9 cellular contexts compared by ENCODE assay signal in genomic region chr1:107748529-107748928, GRCh38.
DNase-seq lines count a peak whose midpoint lies in the region; TF ChIP-seq lines count a peak whose summit lies in the region.
"Had no signal": no experiment of that assay in that cellular context is flagged by ENCODE, and none has a peak within 500 bp of the region (broad histone marks: within the 10 kb centered on the region; RNA-seq: fewer than 3 reads in every experiment).

No MANE protein-coding gene starts in this region.

- TF ChIP-seq CTCF in AG09309 (IDR thresholded peaks at IDR 0.05; ENCODE audit: control insufficient read depth, insufficient read depth, low read depth, low read length, missing control alignments), result peak; percentile 56
- no peak for TF ChIP-seq CTCF in ovary (IDR thresholded peaks at IDR 0.05)

- no peak overlapping the region for H3K4me3 Mint-ChIP-seq in activated CD4-positive, alpha-beta T cell treated with anti-CD3 and anti-CD28 coated beads, Interleukin-2, amount 10 ng/mL, durations not matched to agents 7 days and 5 days
- H3K4me3 Mint-ChIP-seq: activated CD4-positive, alpha-beta T cell treated with anti-CD3 and anti-CD28 coated beads, Interleukin-2, amount 10 ng/mL, durations not matched to agents 24 days and 14 days had no signal

- 8 to 14% (median 10%) methylated on average over 2 of the region's 2 CpGs for WGBS in ovary, 3 donors

- no peaks in the 10 kb centered on the region for H3K4me1 ChIP-seq in ovary (ENCODE audit: insufficient read depth)

- H3K4me3 ChIP-seq in AG09309 (ENCODE audit: control insufficient read depth, low read depth, low read length) (no peak overlapping the region), SK-N-MC (no peak overlapping the region), ovary (no peak overlapping the region)

- no peaks in the 10 kb centered on the region for H3K36me3 ChIP-seq in SK-N-MC (ENCODE audit: insufficient read depth, low read length)
- H3K36me3 ChIP-seq in ovary, result no peaks in the 10 kb centered on the region

- H3K9me3 ChIP-seq in SK-N-MC (ENCODE audit: low read depth, low read length) (no peaks in the 10 kb centered on the region), ovary (no peaks in the 10 kb centered on the region)

- no peak for TF ChIP-seq POLR2A in ovary (IDR thresholded peaks at IDR 0.05)

- no peaks in the 10 kb centered on the region for H3K9me3 Mint-ChIP-seq in activated CD4-positive, alpha-beta T cell treated with anti-CD3 and anti-CD28 coated beads, Interleukin-2, amount 10 ng/mL, durations not matched to agents 7 days and 5 days
- H3K9me3 Mint-ChIP-seq: activated CD4-positive, alpha-beta T cell treated with anti-CD3 and anti-CD28 coated beads, Interleukin-2, amount 10 ng/mL, durations not matched to agents 24 days and 14 days had no signal

- H3K27me3 ChIP-seq in ovary, result no peaks in the 10 kb centered on the region

- H3K27ac ChIP-seq in SK-N-MC, result peak overlapping the region; percentile 86
- no peak overlapping the region for H3K27ac ChIP-seq in ovary

- CTCF ChIA-PET in activated CD4-positive, alpha-beta T cell treated with anti-CD3 and anti-CD28 coated beads, Interleukin-2, amount 10 ng/mL, durations not matched to agents 7 days and 5 days (lab: Charles Lee), result no interaction called here

- H3K27ac Mint-ChIP-seq in activated CD4-positive, alpha-beta T cell treated with anti-CD3 and anti-CD28 coated beads, Interleukin-2, amount 10 ng/mL, durations not matched to agents 7 days and 5 days, result no peak overlapping the region
- H3K27ac Mint-ChIP-seq: activated CD4-positive, alpha-beta T cell treated with anti-CD3 and anti-CD28 coated beads, Interleukin-2, amount 10 ng/mL, durations not matched to agents 24 days and 14 days had no signal

- POLR2A ChIA-PET in activated CD4-positive, alpha-beta T cell treated with anti-CD3 and anti-CD28 coated beads, Interleukin-2, amount 10 ng/mL, durations not matched to agents 7 days and 5 days (lab: Charles Lee), result no interaction called here

- H3K27me3 Mint-ChIP-seq in activated CD4-positive, alpha-beta T cell treated with anti-CD3 and anti-CD28 coated beads, Interleukin-2, amount 10 ng/mL, durations not matched to agents 7 days and 5 days, result no peaks in the 10 kb centered on the region
- H3K27me3 Mint-ChIP-seq: activated CD4-positive, alpha-beta T cell treated with anti-CD3 and anti-CD28 coated beads, Interleukin-2, amount 10 ng/mL, durations not matched to agents 24 days and 14 days had no signal

- H3K4me1 Mint-ChIP-seq in activated CD4-positive, alpha-beta T cell treated with anti-CD3 and anti-CD28 coated beads, Interleukin-2, amount 10 ng/mL, durations not matched to agents 7 days and 5 days, result no peaks in the 10 kb centered on the region
- H3K4me1 Mint-ChIP-seq: activated CD4-positive, alpha-beta T cell treated with anti-CD3 and anti-CD28 coated beads, Interleukin-2, amount 10 ng/mL, durations not matched to agents 24 days and 14 days had no signal

- no peaks in the 10 kb centered on the region for H3K36me3 Mint-ChIP-seq in activated CD4-positive, alpha-beta T cell treated with anti-CD3 and anti-CD28 coated beads, Interleukin-2, amount 10 ng/mL, durations not matched to agents 7 days and 5 days (ENCODE audit: low read depth)

- DNase-seq in AG09309 (ENCODE audit: low read depth), result peak; percentile 20
- DNase-seq in HT-29 (ENCODE audit: low spot score), result peak; percentile 30
- peak; percentile 60 for DNase-seq in SK-N-MC (ENCODE audit: low read depth, low spot score)
- peak; percentile 29 for DNase-seq in glomerular visceral epithelial cell (ENCODE audit: extremely low spot score)
- no peak for DNase-seq in activated CD4-positive, alpha-beta T cell treated with anti-CD3 and anti-CD28 coated beads, Interleukin-2, amount 10 ng/mL, durations not matched to agents 7 days and 5 days
- no peak for DNase-seq in germinal center (ENCODE audit: low spot score)
- no peak for DNase-seq in ovary
- DNase-seq in AML-193 (lab: John Stamatoyannopoulos, UW), result no peak
- DNase-seq: activated CD4-positive, alpha-beta T cell treated with anti-CD3 and anti-CD28 coated beads, Interleukin-2, amount 10 ng/mL, durations not matched to agents 24 days and 14 days had no signal

- no peak for TF ChIP-seq EP300 in ovary (IDR thresholded peaks at IDR 0.05)

- intact Hi-C loops in ovary (cut with DNase I), result no loop called here

- H3K9ac ChIP-seq in SK-N-MC (ENCODE audit: insufficient read length), result peak overlapping the region; percentile 43

Comparison
In these comparisons a context has a peak if more than half of its experiments do, and no peak if none do; other contexts are left out.
1. DNase-seq: peak in AG09309 (single experiment), HT-29 (single experiment), SK-N-MC (single experiment) and glomerular visceral epithelial cell (single experiment); none in activated CD4-positive, alpha-beta T cell treated with anti-CD3 and anti-CD28 coated beads, Interleukin-2, amount 10 ng/mL, durations not matched to agents 7 days and 5 days (single experiment), germinal center (single experiment), ovary (0 of 5) and AML-193 (0 of 2).